34 cellular contexts compared by ENCODE assay signal in genomic region chr5:32195265-32195664, GRCh38.
"Had no signal": no experiment of that assay in that cellular context is flagged by ENCODE, and none has a peak within 500 bp of the region (broad histone marks: within the 10 kb centered on the region; RNA-seq: fewer than 3 reads in every experiment).

No MANE protein-coding gene starts in this region.

- H3K4me1 Mint-ChIP-seq: activated naive CD8-positive, alpha-beta T cell treated with anti-CD3 and anti-CD28 coated beads for 36 hours; activated T-helper 17 cell treated with anti-CD3 and anti-CD28 coated beads, Interleukin-2, amount 50 U/mL, for 72 hours; central memory CD8-positive, alpha-beta T cell had no signal

- ATAC-seq: activated T-cell treated with anti-CD3 and anti-CD28 coated beads, Interleukin-2, amount 50 U/mL, for 72 hours; activated T-helper 17 cell treated with anti-CD3 and anti-CD28 coated beads, Interleukin-2, amount 50 U/mL, for 72 hours; PC-3 had no signal

- H3K9me3 ChIP-seq: ascending aorta, Peyer's patch, SJSA1, SK-N-SH had no signal

- H3K9ac ChIP-seq: SK-N-SH had no signal

- H3K27ac Mint-ChIP-seq: activated B cell treated with CpG ODN at 0.5 μM for 24 hours; activated CD4-positive, alpha-beta memory T cell treated with anti-CD3 and anti-CD28 coated beads for 36 hours; activated naive CD8-positive, alpha-beta T cell treated with anti-CD3 and anti-CD28 coated beads for 36 hours; activated T-cell treated with anti-CD3 and anti-CD28 coated beads, Interleukin-2, amount 50 U/mL, for 72 hours; activated T-helper 17 cell treated with anti-CD3 and anti-CD28 coated beads, Interleukin-2, amount 50 U/mL, for 72 hours; T-helper 1 cell treated with Interleukin-12 subunit alpha and Interleukin-12 subunit beta and Interleukin-4 antibody, amounts not matched to agents 30 μg/mL and 1 μg/mL, for 36 hours; T-helper 2 cell treated with Interferon-gamma antibody and Interleukin-4, amounts not matched to agents 5 μg/mL and 100 μg/mL, for 36 hours had no signal

- H3K4me2 ChIP-seq: SK-N-SH had no signal

- H3K36me3 Mint-ChIP-seq: activated CD4-positive, alpha-beta memory T cell treated with anti-CD3 and anti-CD28 coated beads for 36 hours; activated naive CD8-positive, alpha-beta T cell treated with anti-CD3 and anti-CD28 coated beads for 36 hours had no signal

- H3K4me3 Mint-ChIP-seq: activated B cell treated with CpG ODN at 0.5 μM for 24 hours; activated CD4-positive, alpha-beta memory T cell treated with anti-CD3 and anti-CD28 coated beads for 36 hours; activated naive CD8-positive, alpha-beta T cell treated with anti-CD3 and anti-CD28 coated beads for 36 hours; activated T-cell treated with anti-CD3 and anti-CD28 coated beads, Interleukin-2, amount 50 U/mL, for 72 hours; activated T-helper 17 cell treated with anti-CD3 and anti-CD28 coated beads, Interleukin-2, amount 50 U/mL, for 72 hours; central memory CD8-positive, alpha-beta T cell; T-helper 1 cell treated with Interleukin-12 subunit alpha and Interleukin-12 subunit beta and Interleukin-4 antibody, amounts not matched to agents 30 μg/mL and 1 μg/mL, for 36 hours; T-helper 2 cell treated with Interferon-gamma antibody and Interleukin-4, amounts not matched to agents 5 μg/mL and 100 μg/mL, for 36 hours had no signal

- FAIRE-seq: TTC549 had no signal

- H3K9me3 Mint-ChIP-seq: activated B cell treated with CpG ODN at 0.5 μM for 24 hours; activated CD4-positive, alpha-beta memory T cell treated with anti-CD3 and anti-CD28 coated beads for 36 hours; activated naive CD8-positive, alpha-beta T cell treated with anti-CD3 and anti-CD28 coated beads for 36 hours; activated T-cell treated with anti-CD3 and anti-CD28 coated beads, Interleukin-2, amount 50 U/mL, for 72 hours; activated T-helper 17 cell treated with anti-CD3 and anti-CD28 coated beads, Interleukin-2, amount 50 U/mL, for 72 hours; central memory CD8-positive, alpha-beta T cell; T-helper 1 cell treated with Interleukin-12 subunit alpha and Interleukin-12 subunit beta and Interleukin-4 antibody, amounts not matched to agents 30 μg/mL and 1 μg/mL, for 36 hours; T-helper 2 cell treated with Interferon-gamma antibody and Interleukin-4, amounts not matched to agents 5 μg/mL and 100 μg/mL, for 36 hours had no signal

- H3K36me3 ChIP-seq: ascending aorta, cardiac muscle cell, Peyer's patch, SJSA1 had no signal

- H3K27ac ChIP-seq: ascending aorta, cardiac muscle cell, Peyer's patch, SJSA1 had no signal

- DNase-seq: activated B cell treated with CpG ODN at 0.5 μM for 24 hours; activated CD4-positive, alpha-beta memory T cell treated with anti-CD3 and anti-CD28 coated beads for 36 hours; activated CD4-positive, alpha-beta T cell treated with anti-CD3 and anti-CD28 coated beads for 4 hours; activated CD4-positive, alpha-beta T cell treated with anti-CD3 and anti-CD28 coated beads, Interleukin-2, amount 50 U/mL, for 1 hour; activated CD4-positive, CD25-positive, alpha-beta regulatory T cell treated with anti-CD3 and anti-CD28 coated beads, Interleukin-2, amount 50 U/mL, for 72 hours; activated effector memory CD4-positive, alpha-beta T cell treated with anti-CD3 and anti-CD28 coated beads, Interleukin-2, amount 50 U/mL, for 16 hours; activated naive CD4-positive, alpha-beta T cell; activated naive CD4-positive, alpha-beta T cell treated with anti-CD3 and anti-CD28 coated beads, Interleukin-2, amount 50 U/mL, for 16 hours; activated naive CD8-positive, alpha-beta T cell treated with anti-CD3 and anti-CD28 coated beads for 36 hours; activated T-cell treated with anti-CD3 and anti-CD28 coated beads, Interleukin-2, amount 50 U/mL, for 1 hour; activated T-cell treated with anti-CD3 and anti-CD28 coated beads, Interleukin-2, amount 50 U/mL, for 72 hours; amniotic stem cell; NCI-H1105 treated with DMSO at 0.1 percent for 48 hours; NCI-H1436; NCI-H1694 treated with DMSO at 0.1 percent for 48 hours; NCI-H2029; NCI-H226; NCI-H446 treated with DMSO at 0.1 percent for 48 hours; NCI-H526; NCI-H748 treated with DMSO at 0.1 percent for 48 hours; NK-92 treated with Interleukin-12 subunit alpha and Interleukin-12 subunit beta, amount 100 ng/mL, for 24 hours; PC-3; Peyer's patch; RPMI8226; SHP77 treated with DMSO at 0.1 percent for 48 hours; SK-N-SH had no signal

- H3K27me3 Mint-ChIP-seq: activated B cell treated with CpG ODN at 0.5 μM for 24 hours had no signal

- H3K27me3 ChIP-seq: ascending aorta, cardiac muscle cell, Peyer's patch, SJSA1 had no signal

- H3K4me3 ChIP-seq: ascending aorta, cardiac muscle cell, Peyer's patch, SJSA1 had no signal
